ENCODE assay signal across 15 cellular contexts in genomic region chr11:114321621-114322257, GRCh38. TPM values are rescaled to one million over a fixed set of nuclear protein-coding genes. Genes with fewer than 3 reads are reported as not detected.
DNase-seq lines count a peak whose midpoint lies in the region; TF ChIP-seq lines count a peak whose summit lies in the region.
"Had no signal": no experiment of that assay in that cellular context is flagged by ENCODE, and none has a peak within 500 bp of the region (broad histone marks: within the 10 kb centered on the region; RNA-seq: fewer than 3 reads in every experiment).

No MANE protein-coding gene starts in this region.

- H3K9me3 ChIP-seq in osteoblast (ENCODE audit: low read depth, low read length) (no peaks in the 10 kb centered on the region), SJCRH30 (replicated peaks) (no peaks in the 10 kb centered on the region; the same call in 1 of the 2 replicates), Peyer's patch (no peaks in the 10 kb centered on the region)

- TF ChIP-seq CTCF in AG09309 (IDR thresholded peaks at IDR 0.05; ENCODE audit: control insufficient read depth, insufficient read depth, low read depth, low read length, missing control alignments) = no peak
- no peak for TF ChIP-seq CTCF in epithelial cell of esophagus (IDR thresholded peaks at IDR 0.05; ENCODE audit: insufficient read depth, low read depth, low read length, missing control alignments)
- TF ChIP-seq CTCF in osteoblast (IDR thresholded peaks at IDR 0.05; ENCODE audit: extremely low read depth, low read depth, low read length) = no peak
- TF ChIP-seq CTCF in Peyer's patch (IDR thresholded peaks at IDR 0.05) = no peak

- no peak for TF ChIP-seq POLR2A in Peyer's patch (IDR thresholded peaks at IDR 0.05)

- H3K4me3 ChIP-seq in AG09309 (ENCODE audit: control insufficient read depth, low read depth, low read length) = no peak overlapping the region
- no peak overlapping the region for H3K4me3 ChIP-seq in epithelial cell of esophagus (ENCODE audit: low read length)
- H3K4me3 ChIP-seq in osteoblast (ENCODE audit: insufficient read depth, low read length) = peak overlapping the region; percentile 21
- no peak overlapping the region for H3K4me3 ChIP-seq in SJCRH30
- H3K4me3 ChIP-seq in Peyer's patch = no peak overlapping the region
- H3K4me3 ChIP-seq: PC-9 had no signal

- H3K27me3 ChIP-seq in osteoblast (ENCODE audit: insufficient read depth, low read length) (no peaks in the 10 kb centered on the region), SJCRH30 (no peaks in the 10 kb centered on the region), Peyer's patch (no peaks in the 10 kb centered on the region)

- H2AFZ ChIP-seq in osteoblast (ENCODE audit: low read length) = no peak overlapping the region
- H2AFZ ChIP-seq: PC-9 had no signal

- H3K4me1 ChIP-seq in osteoblast (ENCODE audit: insufficient read depth, low read length) (peaks cover 56% of the 10 kb centered on the region), SJCRH30 (peaks cover 3% of the 10 kb centered on the region; the same call in 1 of the 2 replicates), Peyer's patch (no peaks in the 10 kb centered on the region)

- intact Hi-C loops in posterior cingulate gyrus (cut with DNase I) = no loop called here

- H3K27ac ChIP-seq in osteoblast (ENCODE audit: low read depth, low read length) (peak overlapping the region; percentile 85), SJCRH30 (no peak overlapping the region), Peyer's patch (no peak overlapping the region)
- H3K27ac ChIP-seq: PC-9 had no signal

- DNase-seq in AG09309 (ENCODE audit: low read depth) (peak; percentile 92), NCI-H226 (peak; percentile 40), epithelial cell of esophagus (ENCODE audit: low read depth) (peak; percentile 56), osteoblast (ENCODE audit: insufficient read length, low spot score, missing footprints) (peak; percentile 18), SJCRH30 (no peak), posterior cingulate gyrus (no peak), Peyer's patch (no peak)
- DNase-seq in activated CD4-positive, alpha-beta T cell treated with anti-CD3 and anti-CD28 coated beads, Interleukin-2, amount 50 U/mL, for 1 hour = no peak
- DNase-seq: anterior cingulate cortex; islet precursor cell; Karpas-422; natural killer cell; NCI-H2171 treated with DMSO at 0.1 percent for 48 hours; PC-9; stimulated activated CD4-positive, alpha-beta T cell treated with anti-CD3 and anti-CD28 coated beads, Interleukin-15, amount 100 ng/mL, for 24 hours had no signal

- H4K20me1 ChIP-seq in osteoblast (ENCODE audit: insufficient read depth, low read length) = peaks cover under 1% of the 10 kb centered on the region

- H3K36me3 ChIP-seq in osteoblast (ENCODE audit: insufficient read depth, low read length) (peaks cover 3% of the 10 kb centered on the region), SJCRH30 (no peaks in the 10 kb centered on the region), Peyer's patch (no peaks in the 10 kb centered on the region)

- no peaks in the 10 kb centered on the region for H3K79me2 ChIP-seq in osteoblast (ENCODE audit: insufficient read depth, low read length)

- peak overlapping the region; percentile 66 for H3K4me2 ChIP-seq in osteoblast (ENCODE audit: insufficient read depth, low read length)
- H3K4me2 ChIP-seq: PC-9 had no signal

RNA-seq across cellular contexts. Expression of gene NNMT, which starts 25.5 kb away (rescaled TPM):
- total RNA-seq in osteoblast = 1,091 and 1,196 TPM in 2 replicates
- total RNA-seq in SJCRH30 (2014; rRNA removed; shearing (Covaris generic)) = 51.2 and 59.6 TPM in 2 replicates
- 100 to 1,000 TPM in 3 of 4 donors, 10 to 100 TPM in 1; 43.6 to 413 (median 187) TPM for total RNA-seq in Peyer's patch
- total RNA-seq: PC-9 had no signal

Comparison
In these comparisons a context has a peak if more than half of its experiments do, and no peak if none do; other contexts are left out.
1. DNase-seq: peak in AG09309 (single experiment), NCI-H226 (single experiment), epithelial cell of esophagus (single experiment) and osteoblast (single experiment); none in SJCRH30 (0 of 2), posterior cingulate gyrus (0 of 10), activated CD4-positive, alpha-beta T cell treated with anti-CD3 and anti-CD28 coated beads, Interleukin-2, amount 50 U/mL, for 1 hour (single experiment) and Peyer's patch (0 of 3).